In genomic region chr1:238135708-238136107, GRCh38 we compare ENCODE assay signal across 20 cellular contexts.
DNase-seq lines count a peak whose midpoint lies in the region; ATAC-seq and TF ChIP-seq lines count a peak whose summit lies in the region.
"Had no signal": no experiment of that assay in that cellular context is flagged by ENCODE, and none has a peak within 500 bp of the region (broad histone marks: within the 10 kb centered on the region; RNA-seq: fewer than 3 reads in every experiment).

No MANE protein-coding gene starts in this region.

- no peaks in the 10 kb centered on the region for H3K9me2 ChIP-seq in MM.1S (replicated peaks; ENCODE audit: insufficient read depth, low read length)

- no peaks in the 10 kb centered on the region for H3K27me3 ChIP-seq in MM.1S (replicated peaks; ENCODE audit: insufficient read depth, low read length)
- no peaks in the 10 kb centered on the region for H3K27me3 ChIP-seq in left lung
- H3K27me3 ChIP-seq: BE2C had no signal

- no peak for TF ChIP-seq CTCF in MM.1S (IDR thresholded peaks at IDR 0.05; ENCODE audit: low read length)
- TF ChIP-seq CTCF in epithelial cell of esophagus (IDR thresholded peaks at IDR 0.05; ENCODE audit: insufficient read depth, low read depth, low read length, missing control alignments): no peak
- TF ChIP-seq CTCF in left lung (IDR thresholded peaks at IDR 0.05): no peak

- H3K36me3 ChIP-seq in MM.1S (replicated peaks; ENCODE audit: insufficient read depth, low read length): no peaks in the 10 kb centered on the region
- H3K36me3 ChIP-seq in left lung: no peaks in the 10 kb centered on the region
- H3K36me3 ChIP-seq: BE2C had no signal

- H3K4me2 ChIP-seq in MM.1S (ENCODE audit: low read depth, low read length): peak overlapping the region; percentile 44; the same call in 1 of the 2 replicates
- H3K4me2 ChIP-seq: GM23338 had no signal

- H3K79me2 ChIP-seq in MM.1S (ENCODE audit: low read length): no peaks in the 10 kb centered on the region

- ATAC-seq in left lung (peak; percentile 79), GM21381 (IDR thresholded peaks at IDR 0.05; ENCODE audit: unreplicated experiment) (no peak)
- ATAC-seq: GM23338, HCT116, HepG2 had no signal

- H3K27ac ChIP-seq in MM.1S (ENCODE audit: low read length): peak overlapping the region; percentile 29; the same call in 1 of the 2 replicates
- H3K27ac ChIP-seq in left lung: no peak overlapping the region

- no peak overlapping the region for H2AFZ ChIP-seq in MM.1S (ENCODE audit: low read length)
- H2AFZ ChIP-seq: GM23338 had no signal

- H3K9me3 ChIP-seq in MM.1S (replicated peaks; ENCODE audit: insufficient read depth, low read length) (no peaks in the 10 kb centered on the region), left lung (peaks cover 0 to 2% of the 10 kb centered on the region in 2 donors)
- H3K9me3 ChIP-seq: BE2C had no signal

- peaks cover 15% of the 10 kb centered on the region for H3K4me1 ChIP-seq in MM.1S (ENCODE audit: low read length)
- no peaks in the 10 kb centered on the region for H3K4me1 ChIP-seq in left lung
- H3K4me1 ChIP-seq: BE2C had no signal

- intact Hi-C loops in left lung (cut with DNase I): no loop called here

- H3K4me3 ChIP-seq in MM.1S (ENCODE audit: low read length) (no peak overlapping the region), epithelial cell of esophagus (ENCODE audit: low read length) (no peak overlapping the region), left lung (no peak overlapping the region)
- H3K4me3 ChIP-seq: GM23338 had no signal

- DNase-seq in HK-2 (ENCODE audit: unreplicated experiment): peak; percentile 19
- DNase-seq in MM.1S: no peak
- peak; percentile 26 for DNase-seq in epithelial cell of esophagus (ENCODE audit: low read depth)
- no peak for DNase-seq in left lung
- no peak for DNase-seq in superior temporal gyrus (ENCODE audit: extremely low spot score)
- DNase-seq in NCI-H2227 (lab: John Stamatoyannopoulos, UW; ENCODE audit: unreplicated experiment): no peak
- DNase-seq: BE2C; C1 segment of cervical spinal cord; CD4-positive, CD25-positive, alpha-beta regulatory T cell; CD8-positive, alpha-beta memory T cell; COR-L47; DMS 273 treated with DMSO at 0.1 percent for 48 hours; DMS79; GDM1; H7; HFFc6 had no signal

- H3K9ac ChIP-seq in MM.1S (ENCODE audit: low read length): no peak overlapping the region

- 0 out of 2 replicates have a peak, but pooled peaks cover 6% of the 10 kb centered on the region for H3F3A ChIP-seq in MM.1S (ENCODE audit: insufficient read depth, low read length)

- no peaks in the 10 kb centered on the region for H4K20me1 ChIP-seq in MM.1S (ENCODE audit: insufficient read depth, low read length)

Comparison
In these comparisons a context has a peak if more than half of its experiments do, and no peak if none do; other contexts are left out.
1. DNase-seq: peak in HK-2 (single experiment) and epithelial cell of esophagus (single experiment); none in MM.1S (single experiment), left lung (0 of 2), superior temporal gyrus (single experiment) and NCI-H2227 (single experiment).